In the genomic region with DNA sequence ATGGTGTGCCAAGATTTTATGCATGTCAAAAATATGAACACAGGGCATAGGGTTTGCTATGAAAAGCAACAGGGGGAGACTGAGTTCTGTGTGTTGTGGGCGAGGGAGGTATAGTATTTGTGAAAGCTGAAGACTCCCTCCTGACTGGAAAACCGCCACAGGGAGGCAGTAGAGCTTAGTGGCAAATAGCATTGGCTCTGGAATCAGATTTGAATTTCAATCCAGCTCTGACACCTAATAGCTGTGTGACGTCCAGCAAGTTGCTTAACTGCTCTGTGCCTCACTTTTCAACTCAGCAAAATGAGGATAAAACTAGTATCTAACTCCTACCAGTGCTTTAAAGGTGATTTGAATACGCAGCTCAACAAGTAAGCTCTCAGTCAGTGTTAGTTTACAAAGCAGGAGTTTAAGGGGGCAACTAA, we compare ENCODE assay signal across 9 cellular contexts. TPM values are rescaled to one million over a fixed set of nuclear protein-coding genes. Genes with fewer than 3 reads are reported as not detected.
A peak's percentile ranks its signal among the peaks of the same experiment; 100 is the strongest.
DNase-seq lines count a peak whose midpoint lies in the region; FAIRE-seq and TF ChIP-seq lines count a peak whose summit lies in the region.
"Had no signal": no experiment of that assay in that cellular context is flagged by ENCODE, and none has a peak within 500 bp of the region (broad histone marks: within the 10 kb centered on the region; RNA-seq: fewer than 3 reads in every experiment).

No MANE protein-coding gene starts in this region.

- peak; percentile 67 for TF ChIP-seq CTCF in choroid plexus epithelial cell (conservative IDR thresholded peaks at IDR 0.05; ENCODE audit: low read depth, low read length)

- in situ Hi-C loops in ACHN (cut with HindIII; ENCODE audit: low pct_ligation_motif_present, low pct_unique_long_range_greater_than_20kb, low sequenced_read_pairs): no loop called here

- H3K27ac Mint-ChIP-seq in T-helper 2 cell treated with Interferon-gamma antibody and Interleukin-4, amounts not matched to agents 5 μg/mL and 100 μg/mL, for 36 hours: peak overlapping the region; percentile 26

- FAIRE-seq in GM19239 (lab: Jason Lieb, UNC): peak; percentile 54
- FAIRE-seq: endometrium had no signal

- DNase-seq in ACHN (peak; percentile 49), GM19239 (ENCODE audit: insufficient read length, low spot score) (no peak), choroid plexus epithelial cell (ENCODE audit: low read depth) (peak; percentile 72), renal cortical epithelial cell (ENCODE audit: low read depth) (peak; percentile 41), epidermal melanocyte (ENCODE audit: insufficient read length, low spot score) (no peak), occipital lobe (lab: John Stamatoyannopoulos, UW) (no peak), hypothalamus (lab: John Stamatoyannopoulos, UW) (no peak)
- DNase-seq in T-helper 2 cell treated with Interferon-gamma antibody and Interleukin-4, amounts not matched to agents 5 μg/mL and 100 μg/mL, for 36 hours (ENCODE audit: low spot score): peak; percentile 9

- H3K27me3 Mint-ChIP-seq in T-helper 2 cell treated with Interferon-gamma antibody and Interleukin-4, amounts not matched to agents 5 μg/mL and 100 μg/mL, for 36 hours (ENCODE audit: low read depth): peaks cover 5% of the 10 kb centered on the region

- H3K36me3 Mint-ChIP-seq in T-helper 2 cell treated with Interferon-gamma antibody and Interleukin-4, amounts not matched to agents 5 μg/mL and 100 μg/mL, for 36 hours (ENCODE audit: low read depth): no peaks in the 10 kb centered on the region

- H3K4me3 Mint-ChIP-seq in T-helper 2 cell treated with Interferon-gamma antibody and Interleukin-4, amounts not matched to agents 5 μg/mL and 100 μg/mL, for 36 hours: no peak overlapping the region

- peaks cover 12% of the 10 kb centered on the region for H3K4me1 Mint-ChIP-seq in T-helper 2 cell treated with Interferon-gamma antibody and Interleukin-4, amounts not matched to agents 5 μg/mL and 100 μg/mL, for 36 hours (ENCODE audit: low read depth)

- no peaks in the 10 kb centered on the region for H3K9me3 Mint-ChIP-seq in T-helper 2 cell treated with Interferon-gamma antibody and Interleukin-4, amounts not matched to agents 5 μg/mL and 100 μg/mL, for 36 hours

- H3K4me3 ChIP-seq in choroid plexus epithelial cell (ENCODE audit: low read depth, low read length): no peak overlapping the region

RNA-seq across cellular contexts. Expression of gene KPNA2, which starts 22.0 kb away (rescaled TPM):
- total RNA-seq in renal cortical epithelial cell (72.1 and 115 TPM in 2 replicates), occipital lobe (34.2 TPM)

Comparison
In these comparisons a context has a peak if more than half of its experiments do, and no peak if none do; other contexts are left out.
1. DNase-seq: peak in ACHN (single experiment), T-helper 2 cell treated with Interferon-gamma antibody and Interleukin-4, amounts not matched to agents 5 μg/mL and 100 μg/mL, for 36 hours (single experiment), choroid plexus epithelial cell (single experiment) and renal cortical epithelial cell (single experiment); none in GM19239 (single experiment), epidermal melanocyte (single experiment), occipital lobe (single experiment) and hypothalamus (0 of 51).